ENCODE assay signal across 24 cellular contexts in genomic region chr10:73092830-73093229, GRCh38. TPM values are rescaled to one million over a fixed set of nuclear protein-coding genes. Genes with fewer than 3 reads are reported as not detected.
DNase-seq lines count a peak whose midpoint lies in the region; ATAC-seq and TF ChIP-seq lines count a peak whose summit lies in the region.
"Had no signal": no experiment of that assay in that cellular context is flagged by ENCODE, and none has a peak within 500 bp of the region (broad histone marks: within the 10 kb centered on the region; RNA-seq: fewer than 3 reads in every experiment).

No MANE protein-coding gene starts in this region.

- H3K27me3 ChIP-seq in left ventricle myocardium inferior (ENCODE audit: low read depth), result no peaks in the 10 kb centered on the region
- no peaks in the 10 kb centered on the region for H3K27me3 ChIP-seq in right atrium auricular region
- H3K27me3 ChIP-seq: dorsolateral prefrontal cortex, SJCRH30, spleen, testis, uterus had no signal

- H3K27ac Mint-ChIP-seq in IgD-negative memory B cell, result peak overlapping the region; percentile 35 to 85 (median 74)
- peak overlapping the region in 3 of 5 experiments; percentile 62 to 100 (median 88) for H3K27ac Mint-ChIP-seq in brain
- H3K27ac Mint-ChIP-seq in stimulated activated effector memory CD8-positive, alpha-beta T cell treated with anti-CD3 and anti-CD28 coated beads, Interleukin-12 subunit alpha, Interleukin-12 subunit beta, amount 100 ng/mL, for 72 hours, result no peak overlapping the region
- H3K27ac Mint-ChIP-seq: activated CD4-positive, alpha-beta T cell treated with anti-CD3 and anti-CD28 coated beads for 36 hours; activated naive CD4-positive, alpha-beta T cell treated with anti-CD3 and anti-CD28 coated beads, Interleukin-2, amount 50 U/mL, for 72 hours; CD14-positive monocyte; stimulated activated memory B cell treated with anti-CD40 and anti-IgM and Interleukin-4, amounts not matched to agents 10 μg/mL and 1 μg/mL and 100 μg/mL, for 72 hours had no signal

- H3K27ac ChIP-seq in left ventricle myocardium inferior (replicated peaks) (peak overlapping the region; percentile 95), right atrium auricular region (peak overlapping the region in 1 of 2 donors; percentile 34)
- H3K27ac ChIP-seq: dorsolateral prefrontal cortex, SJCRH30, spleen, testis, uterus had no signal

- no peaks in the 10 kb centered on the region for H3K9me3 Mint-ChIP-seq in IgD-negative memory B cell
- no peaks in the 10 kb centered on the region for H3K9me3 Mint-ChIP-seq in brain
- H3K9me3 Mint-ChIP-seq in stimulated activated effector memory CD8-positive, alpha-beta T cell treated with anti-CD3 and anti-CD28 coated beads, Interleukin-12 subunit alpha, Interleukin-12 subunit beta, amount 100 ng/mL, for 72 hours, result no peaks in the 10 kb centered on the region
- H3K9me3 Mint-ChIP-seq: activated naive CD4-positive, alpha-beta T cell treated with anti-CD3 and anti-CD28 coated beads, Interleukin-2, amount 50 U/mL, for 72 hours; activated T-cell treated with anti-CD3 and anti-CD28 coated beads, Interleukin-2, amount 50 U/mL, for 4 hours; CD14-positive monocyte; stimulated activated memory B cell treated with anti-CD40 and anti-IgM and Interleukin-4, amounts not matched to agents 10 μg/mL and 1 μg/mL and 100 μg/mL, for 72 hours had no signal

- H3K4me3 ChIP-seq in left ventricle myocardium inferior, result peak overlapping the region; percentile 78
- H3K4me3 ChIP-seq in right atrium auricular region, result no peak overlapping the region
- H3K4me3 ChIP-seq: SJCRH30, spleen, testis, uterus had no signal

- intact Hi-C loops in left ventricle myocardium inferior (cut with micrococcal nuclease), result no loop called here

- no peaks in the 10 kb centered on the region for H3K27me3 Mint-ChIP-seq in IgD-negative memory B cell
- H3K27me3 Mint-ChIP-seq in brain, result peaks cover 11% of the 10 kb centered on the region
- H3K27me3 Mint-ChIP-seq: activated CD4-positive, alpha-beta T cell treated with anti-CD3 and anti-CD28 coated beads for 36 hours; stimulated activated memory B cell treated with anti-CD40 and anti-IgM and Interleukin-4, amounts not matched to agents 10 μg/mL and 1 μg/mL and 100 μg/mL, for 72 hours had no signal

- TF ChIP-seq CTCF in left ventricle myocardium inferior (IDR thresholded peaks at IDR 0.05; ENCODE audit: borderline replicate concordance), result no peak
- TF ChIP-seq CTCF in right atrium auricular region (IDR thresholded peaks at IDR 0.05), result no peak
- no peak for TF ChIP-seq CTCF in brain (conservative IDR thresholded peaks at IDR 0.05)

- H3K4me1 ChIP-seq in left ventricle myocardium inferior (peaks cover 89% of the 10 kb centered on the region), right atrium auricular region (peaks cover 0 to 26% of the 10 kb centered on the region in 2 donors)
- H3K4me1 ChIP-seq: SJCRH30, uterus had no signal

- H3K4me3 Mint-ChIP-seq in IgD-negative memory B cell (peak overlapping the region in 2 of 4 donors; percentile 23 to 70), brain (peak overlapping the region; percentile 81 to 94 (median 84))
- peak overlapping the region; percentile 93 for H3K4me3 Mint-ChIP-seq in stimulated activated effector memory CD8-positive, alpha-beta T cell treated with anti-CD3 and anti-CD28 coated beads, Interleukin-12 subunit alpha, Interleukin-12 subunit beta, amount 100 ng/mL, for 72 hours
- H3K4me3 Mint-ChIP-seq: activated CD4-positive, alpha-beta T cell treated with anti-CD3 and anti-CD28 coated beads for 36 hours; activated T-cell treated with anti-CD3 and anti-CD28 coated beads, Interleukin-2, amount 50 U/mL, for 4 hours; CD14-positive monocyte had no signal

- no peaks in the 10 kb centered on the region for H3K9me3 ChIP-seq in left ventricle myocardium inferior (replicated peaks)
- H3K9me3 ChIP-seq in right atrium auricular region, result no peaks in the 10 kb centered on the region
- H3K9me3 ChIP-seq: SJCRH30, spleen, testis, uterus had no signal

- H3K4me1 Mint-ChIP-seq in IgD-negative memory B cell (peaks cover 21 to 43% (median 27%) of the 10 kb centered on the region in 3 donors), brain (peaks cover 72% of the 10 kb centered on the region)
- peaks cover 19% of the 10 kb centered on the region for H3K4me1 Mint-ChIP-seq in stimulated activated effector memory CD8-positive, alpha-beta T cell treated with anti-CD3 and anti-CD28 coated beads, Interleukin-12 subunit alpha, Interleukin-12 subunit beta, amount 100 ng/mL, for 72 hours

- H3K36me3 ChIP-seq in left ventricle myocardium inferior (no peaks in the 10 kb centered on the region), right atrium auricular region (no peaks in the 10 kb centered on the region)
- H3K36me3 ChIP-seq: uterus had no signal

- no peak for ATAC-seq in stimulated activated effector memory CD8-positive, alpha-beta T cell treated with anti-CD3 and anti-CD28 coated beads, Interleukin-12 subunit alpha, Interleukin-12 subunit beta, amount 100 ng/mL, for 72 hours
- no peak for ATAC-seq in GM19324 (IDR thresholded peaks at IDR 0.05; ENCODE audit: low FRiP score, unreplicated experiment)
- ATAC-seq in HG03521 (IDR thresholded peaks at IDR 0.05; ENCODE audit: unreplicated experiment), result no peak
- ATAC-seq: activated CD4-positive, alpha-beta T cell treated with anti-CD3 and anti-CD28 coated beads for 36 hours; activated naive CD4-positive, alpha-beta T cell treated with anti-CD3 and anti-CD28 coated beads, Interleukin-2, amount 50 U/mL, for 72 hours; activated T-cell treated with anti-CD3 and anti-CD28 coated beads, Interleukin-2, amount 50 U/mL, for 4 hours; Panc1; stimulated activated memory B cell treated with anti-CD40 and anti-IgM and Interleukin-4, amounts not matched to agents 10 μg/mL and 1 μg/mL and 100 μg/mL, for 72 hours had no signal

- peaks cover 2% of the 10 kb centered on the region for H3K36me3 Mint-ChIP-seq in IgD-negative memory B cell
- peaks cover 50% of the 10 kb centered on the region for H3K36me3 Mint-ChIP-seq in brain
- peaks cover 94% of the 10 kb centered on the region for H3K36me3 Mint-ChIP-seq in stimulated activated effector memory CD8-positive, alpha-beta T cell treated with anti-CD3 and anti-CD28 coated beads, Interleukin-12 subunit alpha, Interleukin-12 subunit beta, amount 100 ng/mL, for 72 hours
- H3K36me3 Mint-ChIP-seq: stimulated activated memory B cell treated with anti-CD40 and anti-IgM and Interleukin-4, amounts not matched to agents 10 μg/mL and 1 μg/mL and 100 μg/mL, for 72 hours had no signal

- no peak for DNase-seq in left ventricle myocardium inferior
- DNase-seq in right atrium auricular region (ENCODE audit: low spot score), result no peak
- no peak for DNase-seq in stimulated activated effector memory CD8-positive, alpha-beta T cell treated with anti-CD3 and anti-CD28 coated beads, Interleukin-12 subunit alpha, Interleukin-12 subunit beta, amount 100 ng/mL, for 72 hours (ENCODE audit: low spot score in 2 of 2)
- DNase-seq: activated CD4-positive, alpha-beta T cell treated with anti-CD3 and anti-CD28 coated beads for 36 hours; activated T-cell treated with anti-CD3 and anti-CD28 coated beads, Interleukin-2, amount 50 U/mL, for 4 hours; dorsolateral prefrontal cortex; IMR-90; kidney glomerular epithelial cell; NCI-H1105 treated with DMSO at 0.1 percent for 48 hours; NCI-H2029; nucleus accumbens; SJCRH30; spleen; stimulated activated CD4-positive, alpha-beta T cell treated with anti-CD3 and anti-CD28 coated beads, Interleukin-2, amount 100 ng/mL, for 48 hours; testis; uterus had no signal

RNA-seq across cellular contexts. Expression of gene P4HA1, which starts 3.8 kb away (rescaled TPM):
- 97.1 TPM for total RNA-seq in left ventricle myocardium inferior
- total RNA-seq in right atrium auricular region, result 10 to 100 TPM; 29.5 to 45.4 TPM
- polyA plus RNA-seq in IgD-negative memory B cell, result 22.8 TPM
- 9.6 TPM for polyA plus RNA-seq in brain (ENCODE audit: insufficient read depth, low read depth, low replicate concordance)

RNA-seq across cellular contexts. Expression of gene NUDT13, which starts 17.4 kb away (rescaled TPM):
- 5.6 TPM for total RNA-seq in left ventricle myocardium inferior
- total RNA-seq in right atrium auricular region, result 1 to 10 TPM in 1 of 2 donors, under 1 TPM in 1; 0.90 to 1.5 TPM
- 1.3 TPM for polyA plus RNA-seq in IgD-negative memory B cell
- 0.29 TPM for polyA plus RNA-seq in brain (ENCODE audit: insufficient read depth, low read depth, low replicate concordance)
